Comparison of ENCODE assay signal across 2 cellular contexts in the genomic region with DNA sequence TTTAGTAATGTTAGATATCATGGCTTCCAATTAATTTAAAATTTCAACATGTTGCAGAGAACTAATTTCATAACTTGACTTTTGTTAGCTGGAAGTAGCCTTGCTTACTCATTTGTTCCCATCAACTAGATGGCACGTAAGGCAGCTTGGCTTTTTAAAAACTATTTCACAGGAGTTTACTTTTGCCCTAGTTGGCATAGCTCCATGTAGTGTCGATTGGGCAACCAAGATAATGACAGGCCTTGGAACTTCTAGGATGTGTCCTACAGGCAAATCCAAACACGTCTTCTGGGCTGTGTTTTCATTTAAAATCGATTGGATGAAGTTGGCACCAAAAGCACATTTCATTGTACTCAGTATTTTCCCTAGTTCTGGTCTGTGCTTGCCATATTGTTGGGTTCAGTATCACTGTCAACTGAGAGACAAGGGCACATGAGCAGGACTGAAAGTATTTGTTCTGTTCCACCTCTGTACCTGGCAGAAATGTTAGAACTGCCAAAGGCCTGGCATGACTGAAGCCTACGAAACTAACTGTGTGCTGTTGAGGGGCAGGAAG.
TF ChIP-seq lines count a peak whose summit lies in the region.

No MANE protein-coding gene starts in this region.

TF ChIP-seq in HEK293, 187 proteins besides CTCF, POLR2A, EP300 and RAD21 (continued from another document):
- TF ChIP-seq BCL6B (tag by site-specific recombination; IDR thresholded peaks at IDR 0.05) (peak; percentile 63; the same call in 1 of the 2 replicates), PRDM1 (tag by site-specific recombination; IDR thresholded peaks at IDR 0.05) (peak; percentile 57; the same call in 1 of the 2 replicates), ZBTB17 (tag by site-specific recombination; IDR thresholded peaks at IDR 0.05) (peak; percentile 62), ZEB2 (tag by site-specific recombination; IDR thresholded peaks at IDR 0.05) (peak; percentile 38; the same call in 1 of the 2 replicates), PRDM10 (tag by site-specific recombination; IDR thresholded peaks at IDR 0.05) (peak; percentile 50), ZNF654 (tag by site-specific recombination; IDR thresholded peaks at IDR 0.05; ENCODE audit: low read depth) (no peak), ZNF660 (tag by site-specific recombination; IDR thresholded peaks at IDR 0.05) (peak; percentile 32; the same call in 1 of the 2 replicates)

TF ChIP-seq in GM23338, 12 proteins besides CTCF, POLR2A, EP300 and RAD21 (continued from another document):
- TF ChIP-seq, protein P1, sequence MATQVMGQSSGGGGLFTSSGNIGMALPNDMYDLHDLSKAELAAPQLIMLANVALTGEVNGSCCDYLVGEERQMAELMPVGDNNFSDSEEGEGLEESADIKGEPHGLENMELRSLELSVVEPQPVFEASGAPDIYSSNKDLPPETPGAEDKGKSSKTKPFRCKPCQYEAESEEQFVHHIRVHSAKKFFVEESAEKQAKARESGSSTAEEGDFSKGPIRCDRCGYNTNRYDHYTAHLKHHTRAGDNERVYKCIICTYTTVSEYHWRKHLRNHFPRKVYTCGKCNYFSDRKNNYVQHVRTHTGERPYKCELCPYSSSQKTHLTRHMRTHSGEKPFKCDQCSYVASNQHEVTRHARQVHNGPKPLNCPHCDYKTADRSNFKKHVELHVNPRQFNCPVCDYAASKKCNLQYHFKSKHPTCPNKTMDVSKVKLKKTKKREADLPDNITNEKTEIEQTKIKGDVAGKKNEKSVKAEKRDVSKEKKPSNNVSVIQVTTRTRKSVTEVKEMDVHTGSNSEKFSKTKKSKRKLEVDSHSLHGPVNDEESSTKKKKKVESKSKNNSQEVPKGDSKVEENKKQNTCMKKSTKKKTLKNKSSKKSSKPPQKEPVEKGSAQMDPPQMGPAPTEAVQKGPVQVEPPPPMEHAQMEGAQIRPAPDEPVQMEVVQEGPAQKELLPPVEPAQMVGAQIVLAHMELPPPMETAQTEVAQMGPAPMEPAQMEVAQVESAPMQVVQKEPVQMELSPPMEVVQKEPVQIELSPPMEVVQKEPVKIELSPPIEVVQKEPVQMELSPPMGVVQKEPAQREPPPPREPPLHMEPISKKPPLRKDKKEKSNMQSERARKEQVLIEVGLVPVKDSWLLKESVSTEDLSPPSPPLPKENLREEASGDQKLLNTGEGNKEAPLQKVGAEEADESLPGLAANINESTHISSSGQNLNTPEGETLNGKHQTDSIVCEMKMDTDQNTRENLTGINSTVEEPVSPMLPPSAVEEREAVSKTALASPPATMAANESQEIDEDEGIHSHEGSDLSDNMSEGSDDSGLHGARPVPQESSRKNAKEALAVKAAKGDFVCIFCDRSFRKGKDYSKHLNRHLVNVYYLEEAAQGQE (IDR thresholded peaks at IDR 0.05; ENCODE audit: unreplicated experiment) = no peak
- no peak for TF ChIP-seq STAT1 (IDR thresholded peaks at IDR 0.05; ENCODE audit: unreplicated experiment)
- no peak for TF ChIP-seq POLR2AphosphoS5 (IDR thresholded peaks at IDR 0.05; ENCODE audit: low read depth)
- no peak for TF ChIP-seq CREB1 (CRISPR knock-in tag; IDR thresholded peaks at IDR 0.05; ENCODE audit: low read depth)
- TF ChIP-seq ZNF331 (CRISPR knock-in tag; IDR thresholded peaks at IDR 0.05; ENCODE audit: low read depth) = no peak
- TF ChIP-seq JUNB (IDR thresholded peaks at IDR 0.05; ENCODE audit: unreplicated experiment) = no peak
- no peak for TF ChIP-seq EZH2 (IDR thresholded peaks at IDR 0.05; ENCODE audit: low read depth, unreplicated experiment)
- no peak for TF ChIP-seq EZH2phosphoT487 (IDR thresholded peaks at IDR 0.05; ENCODE audit: unreplicated experiment)
- TF ChIP-seq ZNF462 (CRISPR knock-in tag; IDR thresholded peaks at IDR 0.05) = no peak
TF ChIP-seq in GM23338: peak in this region for 0.
